In genomic region chr7:152675761-152676636, GRCh38 we compare ENCODE assay signal across 8 cellular contexts. TPM values are rescaled to one million over a fixed set of nuclear protein-coding genes. Genes with fewer than 3 reads are reported as not detected.
DNase-seq lines count a peak whose midpoint lies in the region; ATAC-seq and TF ChIP-seq lines count a peak whose summit lies in the region.

Gene XRCC2 (minus strand): TSS chr7:152676141. CDS start chr7:152676079, 62 bp downstream.

- H4K20me1 ChIP-seq in SK-N-SH (ENCODE audit: insufficient read depth) = no peaks in the 10 kb centered on the region

- TF ChIP-seq CTCF in GM10248 (IDR thresholded peaks at IDR 0.05; ENCODE audit: control extremely low read depth, extremely low read depth, low read depth, missing control alignments) = no peak
- no peak for TF ChIP-seq CTCF in SK-N-SH (IDR thresholded peaks at IDR 0.05)
- no peak for TF ChIP-seq CTCF in glutamatergic neuron (IDR thresholded peaks at IDR 0.05; ENCODE audit: partially characterized antibody, unreplicated experiment)
- TF ChIP-seq CTCF in omental fat pad (IDR thresholded peaks at IDR 0.05) = no peak
- TF ChIP-seq CTCF in thoracic aorta (IDR thresholded peaks at IDR 0.05) = no peak

- peak; percentile 9; the same call in 1 of the 2 replicates for TF ChIP-seq RAD21 in SK-N-SH (IDR thresholded peaks at IDR 0.05; ENCODE audit: low read length)

- peaks cover 2% of the 10 kb centered on the region for H3K9me3 Mint-ChIP-seq in glutamatergic neuron (ENCODE audit: unreplicated experiment)

- H3K4me3 ChIP-seq in SK-N-SH (ENCODE audit: low read depth in 2 of 2, low read length in 1 of 2) (peak within 1 kb of the TSS; percentile 70 to 84), thoracic aorta (peak within 1 kb of the TSS; percentile 71)

- no peaks in the 10 kb centered on the region for H3K9me3 ChIP-seq in SK-N-SH
- H3K9me3 ChIP-seq in thoracic aorta = no peaks in the 10 kb centered on the region

- H3K36me3 Mint-ChIP-seq in glutamatergic neuron (ENCODE audit: unreplicated experiment) = no peaks in the 10 kb centered on the region

- peak within 1 kb of the TSS; percentile 100 for H3K4me3 Mint-ChIP-seq in glutamatergic neuron (ENCODE audit: unreplicated experiment)

- H3K27ac Mint-ChIP-seq in glutamatergic neuron (ENCODE audit: unreplicated experiment) = peak within 1 kb of the TSS; percentile 93

- peak; percentile 99 for DNase-seq in GM10248 (ENCODE audit: extremely low spot score)
- DNase-seq in NCI-H1092 (lab: John Stamatoyannopoulos, UW) = peak; percentile 94
- DNase-seq in SK-N-SH = peak; percentile 100
- DNase-seq in activated naive CD4-positive, alpha-beta T cell treated with anti-CD3 and anti-CD28 coated beads, Interleukin-2, amount 50 U/mL, for 16 hours = peak; percentile 93
- peak; percentile 94 for DNase-seq in glutamatergic neuron
- peak; percentile 78 for DNase-seq in omental fat pad (ENCODE audit: low spot score)
- peak; percentile 60 for DNase-seq in thoracic aorta (ENCODE audit: low spot score)

- H3K9ac ChIP-seq in SK-N-SH = peak within 1 kb of the TSS; percentile 71

- CTCF ChIA-PET in GM10248 (lab: Yijun Ruan, JAX) (interaction anchor here (1.2 to 2.3 kb wide), 2 partner anchors 16 to 31 kb away, joined by 5 to 8 read pairs; no protein-coding TSS in a partner anchor), SK-N-SH (lab: Yijun Ruan, JAX) (interaction anchor here (1.0 to 1.4 kb wide), 2 partner anchors 10 to 27 kb away, joined by 3 to 4 read pairs; no protein-coding TSS in a partner anchor)

- peaks cover 47% of the 10 kb centered on the region for H3K79me2 ChIP-seq in SK-N-SH (ENCODE audit: insufficient read depth)

- peak within 1 kb of the TSS; percentile 96 for H3K4me2 ChIP-seq in SK-N-SH

- H3F3A ChIP-seq in SK-N-SH (replicated peaks; ENCODE audit: insufficient read depth) = peaks cover 19% of the 10 kb centered on the region

- peaks cover 4% of the 10 kb centered on the region for H3K4me1 Mint-ChIP-seq in glutamatergic neuron (ENCODE audit: low read depth, unreplicated experiment)

- H3K36me3 ChIP-seq in SK-N-SH (replicated peaks in 1 of 2; ENCODE audit: control insufficient read depth in 1 of 2, insufficient read depth in 2 of 2, low read length in 1 of 2) = no peaks in the 10 kb centered on the region
- no peaks in the 10 kb centered on the region for H3K36me3 ChIP-seq in thoracic aorta

- H3K4me1 ChIP-seq in SK-N-SH (ENCODE audit: control insufficient read depth in 1 of 2, insufficient read depth in 2 of 2, low read depth in 1 of 2, low read length in 1 of 2) (peaks cover 5 to 7% of the 10 kb centered on the region in 2 experiments; a peak in 1 of 4 replicates), thoracic aorta (ENCODE audit: control insufficient read depth in 1 of 2, low read depth in 2 of 2) (peaks cover 3 to 8% of the 10 kb centered on the region in 2 donors)

- TF ChIP-seq EP300 in SK-N-SH (IDR thresholded peaks at IDR 0.05; ENCODE audit: borderline replicate concordance in 1 of 2, low read depth in 1 of 2, low read length in 1 of 2) = peak in 1 of 2 experiments; percentile 31; a peak in 2 of 4 replicates

- ATAC-seq in HG02610 (IDR thresholded peaks at IDR 0.05; ENCODE audit: unreplicated experiment) = peak; percentile 84
- peak; percentile 97 for ATAC-seq in omental fat pad (ENCODE audit: low FRiP score)
- ATAC-seq in thoracic aorta (ENCODE audit: insufficient number of reproducible peaks, low FRiP score, low read depth) = peak; percentile 97

- H3K9me2 ChIP-seq in SK-N-SH = no peaks in the 10 kb centered on the region

- WGBS in SK-N-SH (ENCODE audit: low lambda C conversion rate) = 4% methylated on average over 37 of the region's 62 CpGs

- H2AFZ ChIP-seq in SK-N-SH (ENCODE audit: low read depth) = peak within 1 kb of the TSS; percentile 100

- H3K27me3 ChIP-seq in SK-N-SH (ENCODE audit: insufficient read depth) = no peaks in the 10 kb centered on the region
- H3K27me3 ChIP-seq in thoracic aorta (replicated peaks; ENCODE audit: insufficient read depth) = no peaks in the 10 kb centered on the region

- H3K27ac ChIP-seq in SK-N-SH (ENCODE audit: low read depth in 2 of 2, low read length in 1 of 2) (peak within 1 kb of the TSS; percentile 74 to 88), thoracic aorta (peak within 1 kb of the TSS in 1 of 2 donors; percentile 56)

- POLR2A ChIA-PET in GM10248 (lab: Yijun Ruan, JAX) (interaction anchor here (0.5 kb wide), 1 partner anchor 1322 kb away, joined by 7 read pairs; no protein-coding TSS in a partner anchor), SK-N-SH (lab: Yijun Ruan, JAX) (interaction anchor here (0.5 to 1.8 kb wide), 2 partner anchors 69 to 212 kb away, joined by 3 to 8 read pairs; no protein-coding TSS in a partner anchor)

- peaks cover 4% of the 10 kb centered on the region for H3K27me3 Mint-ChIP-seq in glutamatergic neuron (ENCODE audit: unreplicated experiment)

TF ChIP-seq in SK-N-SH, 30 proteins besides CTCF, POLR2A, EP300 and RAD21 (continues in another document):
- TF ChIP-seq MXI1 (IDR thresholded peaks at IDR 0.05; ENCODE audit: low read depth, low read length) (peak; percentile 98), GABPA (IDR thresholded peaks at IDR 0.05; ENCODE audit: low read depth) (peak; percentile 69; the same call in 1 of the 2 replicates), RFX5 (IDR thresholded peaks at IDR 0.05; ENCODE audit: low read length) (no peak), FOXJ3 (CRISPR knock-in tag; IDR thresholded peaks at IDR 0.05) (no peak), TEAD4 (IDR thresholded peaks at IDR 0.05; ENCODE audit: borderline replicate concordance, insufficient read depth) (no peak), MEF2A (IDR thresholded peaks at IDR 0.05; ENCODE audit: borderline replicate concordance, low read depth) (no peak), USF1 (IDR thresholded peaks at IDR 0.05; ENCODE audit: borderline replicate concordance, low read depth) (no peak), YY1 (IDR thresholded peaks at IDR 0.05; ENCODE audit: low read depth) (peak; percentile 9; the same call in 1 of the 2 replicates), GATA2 (CRISPR knock-in tag; IDR thresholded peaks at IDR 0.05) (no peak), JUND (IDR thresholded peaks at IDR 0.05) (no peak), CHD2 (IDR thresholded peaks at IDR 0.05; ENCODE audit: low read length, partially characterized antibody) (peak; percentile 94), ELF1 (IDR thresholded peaks at IDR 0.05) (peak; percentile 91), TCF12 (IDR thresholded peaks at IDR 0.05) (no peak), MAX (IDR thresholded peaks at IDR 0.05; ENCODE audit: low read depth) (peak; percentile 92), IRF3 (IDR thresholded peaks at IDR 0.05; ENCODE audit: low read depth, low read length) (no peak)
- TF ChIP-seq, protein P1, sequence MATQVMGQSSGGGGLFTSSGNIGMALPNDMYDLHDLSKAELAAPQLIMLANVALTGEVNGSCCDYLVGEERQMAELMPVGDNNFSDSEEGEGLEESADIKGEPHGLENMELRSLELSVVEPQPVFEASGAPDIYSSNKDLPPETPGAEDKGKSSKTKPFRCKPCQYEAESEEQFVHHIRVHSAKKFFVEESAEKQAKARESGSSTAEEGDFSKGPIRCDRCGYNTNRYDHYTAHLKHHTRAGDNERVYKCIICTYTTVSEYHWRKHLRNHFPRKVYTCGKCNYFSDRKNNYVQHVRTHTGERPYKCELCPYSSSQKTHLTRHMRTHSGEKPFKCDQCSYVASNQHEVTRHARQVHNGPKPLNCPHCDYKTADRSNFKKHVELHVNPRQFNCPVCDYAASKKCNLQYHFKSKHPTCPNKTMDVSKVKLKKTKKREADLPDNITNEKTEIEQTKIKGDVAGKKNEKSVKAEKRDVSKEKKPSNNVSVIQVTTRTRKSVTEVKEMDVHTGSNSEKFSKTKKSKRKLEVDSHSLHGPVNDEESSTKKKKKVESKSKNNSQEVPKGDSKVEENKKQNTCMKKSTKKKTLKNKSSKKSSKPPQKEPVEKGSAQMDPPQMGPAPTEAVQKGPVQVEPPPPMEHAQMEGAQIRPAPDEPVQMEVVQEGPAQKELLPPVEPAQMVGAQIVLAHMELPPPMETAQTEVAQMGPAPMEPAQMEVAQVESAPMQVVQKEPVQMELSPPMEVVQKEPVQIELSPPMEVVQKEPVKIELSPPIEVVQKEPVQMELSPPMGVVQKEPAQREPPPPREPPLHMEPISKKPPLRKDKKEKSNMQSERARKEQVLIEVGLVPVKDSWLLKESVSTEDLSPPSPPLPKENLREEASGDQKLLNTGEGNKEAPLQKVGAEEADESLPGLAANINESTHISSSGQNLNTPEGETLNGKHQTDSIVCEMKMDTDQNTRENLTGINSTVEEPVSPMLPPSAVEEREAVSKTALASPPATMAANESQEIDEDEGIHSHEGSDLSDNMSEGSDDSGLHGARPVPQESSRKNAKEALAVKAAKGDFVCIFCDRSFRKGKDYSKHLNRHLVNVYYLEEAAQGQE (IDR thresholded peaks at IDR 0.05; ENCODE audit: low read depth, low read length) = no peak

RNA-seq across cellular contexts. Expression of gene XRCC2, which starts in this region (rescaled TPM):
- polyA plus RNA-seq in SK-N-SH (2012; rRNA removed) = 3.1 and 3.4 TPM in 2 replicates
- 2.6 and 2.7 TPM in 2 replicates for polyA plus RNA-seq in SK-N-SH (2012; cell fraction: cytosol; rRNA removed)
- 5.8 and 7.3 TPM in 2 replicates for polyA plus RNA-seq in SK-N-SH (2012; cell fraction: nucleus; rRNA removed)
- total RNA-seq in glutamatergic neuron (ENCODE audit: unreplicated experiment) = 3.0 TPM
- total RNA-seq in omental fat pad = under 1 TPM; 0.32 to 0.72 (median 0.37) TPM
- under 1 TPM; 0.14 to 0.49 TPM for total RNA-seq in thoracic aorta

Comparison
In these comparisons a context has a peak if more than half of its experiments do, and no peak if none do; other contexts are left out.
1. Peak in DNase-seq and ATAC-seq in omental fat pad; RNA of the gene not detected or under 1 TPM.
2. Peak in DNase-seq, ATAC-seq and H3K4me3 ChIP-seq in thoracic aorta; RNA of the gene not detected or under 1 TPM.